19 cellular contexts compared by ENCODE assay signal in genomic region chr6:118542184-118542952, GRCh38. TPM values are rescaled to one million over a fixed set of nuclear protein-coding genes. Genes with fewer than 3 reads are reported as not detected.
DNase-seq lines count a peak whose midpoint lies in the region; ATAC-seq, FAIRE-seq and TF ChIP-seq lines count a peak whose summit lies in the region.
"Had no signal": no experiment of that assay in that cellular context is flagged by ENCODE, and none has a peak within 500 bp of the region (broad histone marks: within the 10 kb centered on the region; RNA-seq: fewer than 3 reads in every experiment).

No MANE protein-coding gene starts in this region.

- H3K27ac ChIP-seq in psoas muscle (peak overlapping the region; percentile 44), vagina (no peak overlapping the region)
- H3K27ac ChIP-seq: upper lobe of right lung had no signal

- H3K4me3 ChIP-seq in psoas muscle (no peak overlapping the region), vagina (no peak overlapping the region)
- H3K4me3 ChIP-seq: upper lobe of right lung had no signal

- no peaks in the 10 kb centered on the region for H3K36me3 ChIP-seq in psoas muscle (ENCODE audit: insufficient read depth in 1 of 2, low read depth in 1 of 2)
- H3K36me3 ChIP-seq in vagina, result no peaks in the 10 kb centered on the region
- H3K36me3 ChIP-seq: upper lobe of right lung had no signal

- DNase-seq in GM03348 (ENCODE audit: low spot score), result peak; percentile 65
- peak; percentile 32 for DNase-seq in RKO (ENCODE audit: low spot score)
- DNase-seq in psoas muscle, result no peak
- no peak for DNase-seq in vagina (ENCODE audit: extremely low spot score in 2 of 2)
- no peak for DNase-seq in NCI-H82 (lab: John Stamatoyannopoulos, UW)
- DNase-seq in sciatic nerve (ENCODE audit: low spot score), result no peak
- DNase-seq: activated CD4-positive, alpha-beta T cell treated with anti-CD3 and anti-CD28 coated beads for 36 hours; activated naive CD8-positive, alpha-beta T cell treated with anti-CD3 and anti-CD28 coated beads for 36 hours; cortex of kidney; DMS79 treated with DMSO at 0.1 percent for 48 hours; foreskin melanocyte; NCI-H524 treated with DMSO at 0.1 percent for 48 hours; RPMI8226; stimulated activated CD4-positive, alpha-beta T cell treated with anti-CD3 and anti-CD28 coated beads, Interleukin-2, amount 100 ng/mL, for 24 hours; T-helper 2 cell; upper lobe of right lung had no signal

- FAIRE-seq in endometrium (lab: Jason Lieb, UNC), result peak; percentile 51
- FAIRE-seq: GM19239 had no signal

- H3K27me3 ChIP-seq in psoas muscle (ENCODE audit: insufficient read depth in 3 of 3, low read length in 2 of 3) (no peaks in the 10 kb centered on the region), vagina (no peaks in the 10 kb centered on the region)
- H3K27me3 ChIP-seq: upper lobe of right lung had no signal

- TF ChIP-seq CTCF in psoas muscle (IDR thresholded peaks at IDR 0.05) (no peak), vagina (IDR thresholded peaks at IDR 0.05) (no peak)

- ATAC-seq in psoas muscle (no peak), GM18520 (IDR thresholded peaks at IDR 0.05; ENCODE audit: unreplicated experiment) (no peak), sciatic nerve (no peak)
- ATAC-seq: activated CD4-positive, alpha-beta T cell treated with anti-CD3 and anti-CD28 coated beads for 36 hours; upper lobe of right lung had no signal

- H3K9me3 ChIP-seq in psoas muscle (no peaks in the 10 kb centered on the region), vagina (no peaks in the 10 kb centered on the region)
- H3K9me3 ChIP-seq: upper lobe of right lung had no signal

- H3K4me1 ChIP-seq in psoas muscle (peaks cover 70% of the 10 kb centered on the region), vagina (peaks cover 8% of the 10 kb centered on the region)
- H3K4me1 ChIP-seq: upper lobe of right lung had no signal

- TF ChIP-seq POLR2A in vagina (IDR thresholded peaks at IDR 0.05), result no peak

- 85 to 95% (median 88%) methylated on average over 3 of the region's 3 CpGs for WGBS in psoas muscle, 3 donors

- intact Hi-C loops in psoas muscle (cut with DNase I) (no loop called here), vagina (cut with DNase I) (no loop called here), sciatic nerve (cut with DNase I) (no loop called here)

RNA-seq across cellular contexts. Expression of gene PLN, which starts 5.7 kb away (rescaled TPM):
- total RNA-seq in psoas muscle (100 to 1,000 TPM; 158 to 239 (median 211) TPM), vagina (33.9 TPM), sciatic nerve (10.6 TPM)
- polyA plus RNA-seq in psoas muscle, result 100 to 1,000 TPM in 2 of 3 donors, 10 to 100 TPM in 1; 72.7 to 214 (median 115) TPM
- total RNA-seq: activated CD4-positive, alpha-beta T cell treated with anti-CD3 and anti-CD28 coated beads for 36 hours; activated naive CD8-positive, alpha-beta T cell treated with anti-CD3 and anti-CD28 coated beads for 36 hours had no signal

Comparison
In these comparisons a context has a peak if more than half of its experiments do, and no peak if none do; other contexts are left out.
1. DNase-seq: peak in GM03348 (single experiment) and RKO (single experiment); none in psoas muscle (0 of 2), vagina (0 of 2), NCI-H82 (single experiment) and sciatic nerve (single experiment).